Comparison of ENCODE assay signal across 8 cellular contexts in the genomic region with DNA sequence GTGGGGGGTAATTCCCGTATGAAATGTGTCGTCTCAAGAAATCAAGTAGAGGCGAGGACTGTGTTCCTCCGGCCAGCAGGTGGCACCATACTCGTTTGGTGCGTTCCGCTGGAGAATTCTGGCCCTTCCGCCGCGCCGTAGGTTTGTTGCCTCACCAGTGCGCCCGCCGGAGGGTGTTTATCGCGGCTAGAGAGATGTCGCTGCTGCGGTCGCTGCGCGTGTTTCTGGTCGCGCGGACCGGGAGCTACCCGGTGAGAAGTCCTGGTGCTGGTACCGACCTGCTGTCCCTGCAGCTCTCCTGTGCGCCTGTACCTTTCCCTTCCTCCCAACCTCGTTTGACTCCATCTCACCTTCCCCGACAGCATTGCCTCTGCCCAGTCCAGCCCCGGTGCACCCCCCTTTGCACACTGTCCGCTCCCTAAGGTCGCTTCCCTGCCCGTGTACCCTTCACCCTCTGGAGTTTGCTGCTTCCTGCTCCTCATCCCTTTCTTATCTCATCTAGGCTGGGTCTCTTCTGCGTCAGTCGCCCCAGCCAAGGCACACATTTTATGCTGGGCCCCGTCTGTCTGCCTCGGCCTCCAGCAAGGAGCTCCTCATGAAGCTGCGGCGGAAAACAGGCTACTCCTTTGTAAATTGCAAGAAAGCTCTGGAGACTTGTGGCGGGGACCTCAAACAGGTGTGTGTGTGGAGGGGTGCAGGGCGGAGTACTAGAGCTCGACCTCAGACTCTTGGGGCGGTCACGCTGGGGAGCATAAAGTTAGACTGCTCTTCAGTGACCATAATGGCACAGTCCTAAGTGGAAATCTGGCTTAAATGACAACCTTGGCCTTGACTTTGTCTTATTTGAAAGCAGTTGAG. TPM values are rescaled to one million over a fixed set of nuclear protein-coding genes. Genes with fewer than 3 reads are reported as not detected.
A peak's percentile ranks its signal among the peaks of the same experiment; 100 is the strongest.
DNase-seq lines count a peak whose midpoint lies in the region; ATAC-seq and TF ChIP-seq lines count a peak whose summit lies in the region.

A gene (plus strand): TSS at position 180 of the 858 bp plus-strand sequence. CDS start 15 bp downstream, at position 195.

- POLR2A ChIA-PET in SK-N-SH (lab: Yijun Ruan, JAX) = no interaction called here

- H3K36me3 ChIP-seq in SK-N-SH (replicated peaks in 1 of 2; ENCODE audit: control insufficient read depth in 1 of 2, insufficient read depth in 2 of 2, low read length in 1 of 2) (peaks cover 24 to 35% of the 10 kb centered on the region in 2 experiments), ovary (no peaks in the 10 kb centered on the region), thyroid gland (peaks cover 0 to 13% of the 10 kb centered on the region in 2 donors)

- TF ChIP-seq CTCF in SK-N-SH (IDR thresholded peaks at IDR 0.05) (peak; percentile 95), glutamatergic neuron (IDR thresholded peaks at IDR 0.05; ENCODE audit: partially characterized antibody, unreplicated experiment) (peak; percentile 88), ovary (IDR thresholded peaks at IDR 0.05) (peak; percentile 94 to 97 (median 95)), thyroid gland (IDR thresholded peaks at IDR 0.05) (peak; percentile 79 to 96 (median 92))

- peak within 1 kb of the TSS; percentile 74 for H3K9ac ChIP-seq in SK-N-SH

- no peaks in the 10 kb centered on the region for H3K4me1 Mint-ChIP-seq in glutamatergic neuron (ENCODE audit: low read depth, unreplicated experiment)

- H3K27ac ChIP-seq in SK-N-SH (ENCODE audit: low read depth in 2 of 2, low read length in 1 of 2) (peak within 1 kb of the TSS in 1 of 2 experiments; percentile 65; a peak in 2 of 4 replicates), ovary (peak within 1 kb of the TSS in 1 of 2 donors; percentile 9), thyroid gland (peak within 1 kb of the TSS in 1 of 3 donors; percentile 64)

- 2% methylated on average over 42 of the region's 45 CpGs for WGBS in SK-N-SH (ENCODE audit: low lambda C conversion rate)
- 1% methylated on average over 45 of the region's 45 CpGs for WGBS in ovary, 3 donors
- 1 to 2% methylated on average over 42 to 45 of the region's 45 CpGs for WGBS in thyroid gland, 2 donors

- peak within 1 kb of the TSS; percentile 93 to 97 for H3K27ac Mint-ChIP-seq in activated naive CD4-positive, alpha-beta T cell treated with anti-CD3 and anti-CD28 coated beads, Interleukin-2, amount 50 U/mL, for 72 hours
- peak within 1 kb of the TSS; percentile 89 for H3K27ac Mint-ChIP-seq in glutamatergic neuron (ENCODE audit: unreplicated experiment)

- H3K79me2 ChIP-seq in SK-N-SH (ENCODE audit: insufficient read depth) = peaks cover 35% of the 10 kb centered on the region

- H2AFZ ChIP-seq in SK-N-SH (ENCODE audit: low read depth) = peak within 1 kb of the TSS; percentile 45; the same call in 1 of the 2 replicates

- TF ChIP-seq RAD21 in SK-N-SH (IDR thresholded peaks at IDR 0.05; ENCODE audit: low read length) = peak; percentile 35; the same call in 1 of the 2 replicates

- H3F3A ChIP-seq in SK-N-SH (replicated peaks; ENCODE audit: insufficient read depth) = peaks cover 18% of the 10 kb centered on the region

- intact Hi-C loops in ovary (cut with DNase I) = loop anchor here in 2 of 4 donors (2.0 to 10.0 kb wide), 2 partner anchors 52 to 122 kb away; no protein-coding TSS in a partner anchor
- intact Hi-C loops in thyroid gland (cut with DNase I) = loop anchor here (5.0 kb wide), 1 partner anchor 114 kb away; no protein-coding TSS in a partner anchor

- H3K4me3 ChIP-seq in SK-N-SH (ENCODE audit: low read depth in 2 of 2, low read length in 1 of 2) (peak within 1 kb of the TSS; percentile 82 to 93), ovary (peak within 1 kb of the TSS; percentile 93), thyroid gland (replicated peaks in 1 of 3) (peak within 1 kb of the TSS; percentile 84 to 94 (median 93))

- H3K27me3 Mint-ChIP-seq in glutamatergic neuron (ENCODE audit: unreplicated experiment) = peaks cover 2% of the 10 kb centered on the region

- TF ChIP-seq EP300 in SK-N-SH (IDR thresholded peaks at IDR 0.05; ENCODE audit: borderline replicate concordance in 1 of 2, low read depth in 1 of 2, low read length in 1 of 2) (no peak), ovary (IDR thresholded peaks at IDR 0.05) (no peak)

- peak within 1 kb of the TSS; percentile 92 for H3K4me2 ChIP-seq in SK-N-SH

- peaks cover 8 to 13% of the 10 kb centered on the region in 2 donors for H3K36me3 Mint-ChIP-seq in activated naive CD4-positive, alpha-beta T cell treated with anti-CD3 and anti-CD28 coated beads, Interleukin-2, amount 50 U/mL, for 72 hours
- no peaks in the 10 kb centered on the region for H3K36me3 Mint-ChIP-seq in glutamatergic neuron (ENCODE audit: unreplicated experiment)

- ATAC-seq in HG02588 (IDR thresholded peaks at IDR 0.05; ENCODE audit: unreplicated experiment) = peak; percentile 87
- ATAC-seq in activated naive CD4-positive, alpha-beta T cell treated with anti-CD3 and anti-CD28 coated beads, Interleukin-2, amount 50 U/mL, for 72 hours = peak; percentile 85 to 94

- H3K4me3 Mint-ChIP-seq in glutamatergic neuron (ENCODE audit: unreplicated experiment) = peak within 1 kb of the TSS; percentile 97

- H3K9me3 Mint-ChIP-seq in activated naive CD4-positive, alpha-beta T cell treated with anti-CD3 and anti-CD28 coated beads, Interleukin-2, amount 50 U/mL, for 72 hours = no peaks in the 10 kb centered on the region
- H3K9me3 Mint-ChIP-seq in glutamatergic neuron (ENCODE audit: unreplicated experiment) = peaks cover 6% of the 10 kb centered on the region

- H4K20me1 ChIP-seq in SK-N-SH (ENCODE audit: insufficient read depth) = no peaks in the 10 kb centered on the region

- DNase-seq in NCI-H1048 (lab: John Stamatoyannopoulos, UW) (peak; percentile 77), SK-N-SH (peak; percentile 85), glutamatergic neuron (peak; percentile 99), ovary (peak; percentile 96 to 99 (median 97)), thyroid gland (peak; percentile 95 to 98)
- DNase-seq in activated naive CD4-positive, alpha-beta T cell treated with anti-CD3 and anti-CD28 coated beads, Interleukin-2, amount 50 U/mL, for 72 hours (ENCODE audit: low spot score in 2 of 2) = peak; percentile 93 to 97

- H3K9me3 ChIP-seq in SK-N-SH = no peaks in the 10 kb centered on the region
- H3K9me3 ChIP-seq in ovary = no peaks in the 10 kb centered on the region
- H3K9me3 ChIP-seq in thyroid gland = no peaks in the 10 kb centered on the region

- CTCF ChIA-PET in SK-N-SH (lab: Yijun Ruan, JAX) = interaction anchor here (0.6 to 2.0 kb wide), 24 partner anchors 9 to 1360 kb away, joined by 3 to 17 read pairs (median 4); a partner anchor contains a TSS

- H3K27me3 ChIP-seq in SK-N-SH (ENCODE audit: insufficient read depth) (no peaks in the 10 kb centered on the region), ovary (no peaks in the 10 kb centered on the region), thyroid gland (no peaks in the 10 kb centered on the region)

- TF ChIP-seq POLR2A in GM10847 (IDR thresholded peaks at IDR 0.05; ENCODE audit: extremely low read depth, insufficient read length) = peak; percentile 87
- peak; percentile 60 for TF ChIP-seq POLR2A in ovary (IDR thresholded peaks at IDR 0.05)
- TF ChIP-seq POLR2A in thyroid gland (IDR thresholded peaks at IDR 0.05) = peak in 1 of 2 donors; percentile 47

- no peaks in the 10 kb centered on the region for H3K9me2 ChIP-seq in SK-N-SH

- H3K4me1 ChIP-seq in SK-N-SH (ENCODE audit: control insufficient read depth in 1 of 2, insufficient read depth in 2 of 2, low read depth in 1 of 2, low read length in 1 of 2) (peaks cover 0 to 5% of the 10 kb centered on the region in 2 experiments; a peak in 1 of 4 replicates), ovary (ENCODE audit: insufficient read depth) (peaks cover 3% of the 10 kb centered on the region), thyroid gland (peaks cover 11 to 37% of the 10 kb centered on the region in 2 donors)

TF ChIP-seq in SK-N-SH, 30 proteins besides CTCF, POLR2A, EP300 and RAD21 (continues in another document):
- TF ChIP-seq, protein P1, sequence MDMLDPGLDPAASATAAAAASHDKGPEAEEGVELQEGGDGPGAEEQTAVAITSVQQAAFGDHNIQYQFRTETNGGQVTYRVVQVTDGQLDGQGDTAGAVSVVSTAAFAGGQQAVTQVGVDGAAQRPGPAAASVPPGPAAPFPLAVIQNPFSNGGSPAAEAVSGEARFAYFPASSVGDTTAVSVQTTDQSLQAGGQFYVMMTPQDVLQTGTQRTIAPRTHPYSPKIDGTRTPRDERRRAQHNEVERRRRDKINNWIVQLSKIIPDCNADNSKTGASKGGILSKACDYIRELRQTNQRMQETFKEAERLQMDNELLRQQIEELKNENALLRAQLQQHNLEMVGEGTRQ (IDR thresholded peaks at IDR 0.05; ENCODE audit: borderline replicate concordance, low read depth, low read length) = no peak
- TF ChIP-seq GATA2 (CRISPR knock-in tag; IDR thresholded peaks at IDR 0.05) (no peak), ELF1 (IDR thresholded peaks at IDR 0.05) (peak; percentile 80; the same call in 1 of the 2 replicates), EZH2phosphoT487 (IDR thresholded peaks at IDR 0.05; ENCODE audit: borderline replicate concordance, low read depth) (no peak), POLR2AphosphoS5 (IDR thresholded peaks at IDR 0.05; ENCODE audit: low read depth, low read length) (peak; percentile 92)
- TF ChIP-seq, protein P2, sequence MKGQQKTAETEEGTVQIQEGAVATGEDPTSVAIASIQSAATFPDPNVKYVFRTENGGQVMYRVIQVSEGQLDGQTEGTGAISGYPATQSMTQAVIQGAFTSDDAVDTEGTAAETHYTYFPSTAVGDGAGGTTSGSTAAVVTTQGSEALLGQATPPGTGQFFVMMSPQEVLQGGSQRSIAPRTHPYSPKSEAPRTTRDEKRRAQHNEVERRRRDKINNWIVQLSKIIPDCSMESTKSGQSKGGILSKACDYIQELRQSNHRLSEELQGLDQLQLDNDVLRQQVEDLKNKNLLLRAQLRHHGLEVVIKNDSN (IDR thresholded peaks at IDR 0.05; ENCODE audit: borderline replicate concordance, low read depth) = no peak

RNA-seq across cellular contexts. Expression of the gene that starts here (rescaled TPM):
- polyA plus RNA-seq in SK-N-SH (2012; rRNA removed) = 23.0 and 28.7 TPM in 2 replicates
- 21.6 and 24.8 TPM in 2 replicates for polyA plus RNA-seq in SK-N-SH (2012; cell fraction: cytosol; rRNA removed)
- 22.6 and 32.2 TPM in 2 replicates for polyA plus RNA-seq in SK-N-SH (2012; cell fraction: nucleus; rRNA removed)
- total RNA-seq in activated naive CD4-positive, alpha-beta T cell treated with anti-CD3 and anti-CD28 coated beads, Interleukin-2, amount 50 U/mL, for 72 hours = 10 to 100 TPM; 35.9 to 50.2 TPM
- 35.7 TPM for total RNA-seq in glutamatergic neuron (ENCODE audit: unreplicated experiment)
- 10 to 100 TPM; 13.2 to 23.0 (median 20.1) TPM for total RNA-seq in ovary
- polyA plus RNA-seq in ovary = 10 to 100 TPM; 17.5 to 28.1 TPM
- 10 to 100 TPM; 19.4 to 32.0 (median 25.5) TPM for total RNA-seq in thyroid gland
